Comparison of ENCODE assay signal across 1 cellular context in genomic region chr3:37945407-37945802, GRCh38.
TF ChIP-seq lines count a peak whose summit lies in the region.

No MANE protein-coding gene starts in this region.

TF ChIP-seq in GM23338, 12 proteins besides CTCF, POLR2A, EP300 and RAD21:
- TF ChIP-seq, protein P1, sequence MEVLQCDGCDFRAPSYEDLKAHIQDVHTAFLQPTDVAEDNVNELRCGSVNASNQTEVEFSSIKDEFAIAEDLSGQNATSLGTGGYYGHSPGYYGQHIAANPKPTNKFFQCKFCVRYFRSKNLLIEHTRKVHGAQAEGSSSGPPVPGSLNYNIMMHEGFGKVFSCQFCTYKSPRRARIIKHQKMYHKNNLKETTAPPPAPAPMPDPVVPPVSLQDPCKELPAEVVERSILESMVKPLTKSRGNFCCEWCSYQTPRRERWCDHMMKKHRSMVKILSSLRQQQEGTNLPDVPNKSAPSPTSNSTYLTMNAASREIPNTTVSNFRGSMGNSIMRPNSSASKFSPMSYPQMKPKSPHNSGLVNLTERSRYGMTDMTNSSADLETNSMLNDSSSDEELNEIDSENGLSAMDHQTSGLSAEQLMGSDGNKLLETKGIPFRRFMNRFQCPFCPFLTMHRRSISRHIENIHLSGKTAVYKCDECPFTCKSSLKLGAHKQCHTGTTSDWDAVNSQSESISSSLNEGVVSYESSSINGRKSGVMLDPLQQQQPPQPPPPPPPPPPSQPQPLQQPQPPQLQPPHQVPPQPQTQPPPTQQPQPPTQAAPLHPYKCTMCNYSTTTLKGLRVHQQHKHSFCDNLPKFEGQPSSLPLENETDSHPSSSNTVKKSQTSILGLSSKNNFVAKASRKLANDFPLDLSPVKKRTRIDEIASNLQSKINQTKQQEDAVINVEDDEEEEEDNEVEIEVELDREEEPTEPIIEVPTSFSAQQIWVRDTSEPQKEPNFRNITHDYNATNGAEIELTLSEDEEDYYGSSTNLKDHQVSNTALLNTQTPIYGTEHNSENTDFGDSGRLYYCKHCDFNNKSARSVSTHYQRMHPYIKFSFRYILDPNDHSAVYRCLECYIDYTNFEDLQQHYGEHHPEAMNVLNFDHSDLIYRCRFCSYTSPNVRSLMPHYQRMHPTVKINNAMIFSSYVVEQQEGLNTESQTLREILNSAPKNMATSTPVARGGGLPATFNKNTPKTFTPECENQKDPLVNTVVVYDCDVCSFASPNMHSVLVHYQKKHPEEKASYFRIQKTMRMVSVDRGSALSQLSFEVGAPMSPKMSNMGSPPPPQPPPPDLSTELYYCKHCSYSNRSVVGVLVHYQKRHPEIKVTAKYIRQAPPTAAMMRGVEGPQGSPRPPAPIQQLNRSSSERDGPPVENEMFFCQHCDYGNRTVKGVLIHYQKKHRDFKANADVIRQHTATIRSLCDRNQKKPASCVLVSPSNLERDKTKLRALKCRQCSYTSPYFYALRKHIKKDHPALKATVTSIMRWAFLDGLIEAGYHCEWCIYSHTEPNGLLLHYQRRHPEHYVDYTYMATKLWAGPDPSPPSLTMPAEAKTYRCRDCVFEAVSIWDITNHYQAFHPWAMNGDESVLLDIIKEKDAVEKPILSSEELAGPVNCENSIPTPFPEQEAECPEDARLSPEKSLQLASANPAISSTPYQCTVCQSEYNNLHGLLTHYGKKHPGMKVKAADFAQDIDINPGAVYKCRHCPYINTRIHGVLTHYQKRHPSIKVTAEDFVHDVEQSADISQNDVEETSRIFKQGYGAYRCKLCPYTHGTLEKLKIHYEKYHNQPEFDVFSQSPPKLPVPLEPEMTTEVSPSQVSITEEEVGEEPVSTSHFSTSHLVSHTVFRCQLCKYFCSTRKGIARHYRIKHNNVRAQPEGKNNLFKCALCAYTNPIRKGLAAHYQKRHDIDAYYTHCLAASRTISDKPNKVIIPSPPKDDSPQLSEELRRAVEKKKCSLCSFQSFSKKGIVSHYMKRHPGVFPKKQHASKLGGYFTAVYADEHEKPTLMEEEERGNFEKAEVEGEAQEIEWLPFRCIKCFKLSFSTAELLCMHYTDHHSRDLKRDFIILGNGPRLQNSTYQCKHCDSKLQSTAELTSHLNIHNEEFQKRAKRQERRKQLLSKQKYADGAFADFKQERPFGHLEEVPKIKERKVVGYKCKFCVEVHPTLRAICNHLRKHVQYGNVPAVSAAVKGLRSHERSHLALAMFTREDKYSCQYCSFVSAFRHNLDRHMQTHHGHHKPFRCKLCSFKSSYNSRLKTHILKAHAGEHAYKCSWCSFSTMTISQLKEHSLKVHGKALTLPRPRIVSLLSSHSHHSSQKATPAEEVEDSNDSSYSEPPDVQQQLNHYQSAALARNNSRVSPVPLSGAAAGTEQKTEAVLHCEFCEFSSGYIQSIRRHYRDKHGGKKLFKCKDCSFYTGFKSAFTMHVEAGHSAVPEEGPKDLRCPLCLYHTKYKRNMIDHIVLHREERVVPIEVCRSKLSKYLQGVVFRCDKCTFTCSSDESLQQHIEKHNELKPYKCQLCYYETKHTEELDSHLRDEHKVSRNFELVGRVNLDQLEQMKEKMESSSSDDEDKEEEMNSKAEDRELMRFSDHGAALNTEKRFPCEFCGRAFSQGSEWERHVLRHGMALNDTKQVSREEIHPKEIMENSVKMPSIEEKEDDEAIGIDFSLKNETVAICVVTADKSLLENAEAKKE (CRISPR knock-in tag; IDR thresholded peaks at IDR 0.05), result no peak
- TF ChIP-seq ZNF331 (CRISPR knock-in tag; IDR thresholded peaks at IDR 0.05; ENCODE audit: low read depth) (no peak), CREB1 (CRISPR knock-in tag; IDR thresholded peaks at IDR 0.05; ENCODE audit: low read depth) (no peak), STAT1 (IDR thresholded peaks at IDR 0.05; ENCODE audit: unreplicated experiment) (no peak), ZNF114 (CRISPR knock-in tag; IDR thresholded peaks at IDR 0.05) (no peak), POLR2AphosphoS5 (IDR thresholded peaks at IDR 0.05; ENCODE audit: low read depth) (no peak), JUNB (IDR thresholded peaks at IDR 0.05; ENCODE audit: unreplicated experiment) (no peak), EZH2phosphoT487 (IDR thresholded peaks at IDR 0.05; ENCODE audit: unreplicated experiment) (no peak), EZH2 (IDR thresholded peaks at IDR 0.05; ENCODE audit: low read depth, unreplicated experiment) (no peak), NANOG (IDR thresholded peaks at IDR 0.05; ENCODE audit: borderline replicate concordance) (no peak)
- TF ChIP-seq, protein P2, sequence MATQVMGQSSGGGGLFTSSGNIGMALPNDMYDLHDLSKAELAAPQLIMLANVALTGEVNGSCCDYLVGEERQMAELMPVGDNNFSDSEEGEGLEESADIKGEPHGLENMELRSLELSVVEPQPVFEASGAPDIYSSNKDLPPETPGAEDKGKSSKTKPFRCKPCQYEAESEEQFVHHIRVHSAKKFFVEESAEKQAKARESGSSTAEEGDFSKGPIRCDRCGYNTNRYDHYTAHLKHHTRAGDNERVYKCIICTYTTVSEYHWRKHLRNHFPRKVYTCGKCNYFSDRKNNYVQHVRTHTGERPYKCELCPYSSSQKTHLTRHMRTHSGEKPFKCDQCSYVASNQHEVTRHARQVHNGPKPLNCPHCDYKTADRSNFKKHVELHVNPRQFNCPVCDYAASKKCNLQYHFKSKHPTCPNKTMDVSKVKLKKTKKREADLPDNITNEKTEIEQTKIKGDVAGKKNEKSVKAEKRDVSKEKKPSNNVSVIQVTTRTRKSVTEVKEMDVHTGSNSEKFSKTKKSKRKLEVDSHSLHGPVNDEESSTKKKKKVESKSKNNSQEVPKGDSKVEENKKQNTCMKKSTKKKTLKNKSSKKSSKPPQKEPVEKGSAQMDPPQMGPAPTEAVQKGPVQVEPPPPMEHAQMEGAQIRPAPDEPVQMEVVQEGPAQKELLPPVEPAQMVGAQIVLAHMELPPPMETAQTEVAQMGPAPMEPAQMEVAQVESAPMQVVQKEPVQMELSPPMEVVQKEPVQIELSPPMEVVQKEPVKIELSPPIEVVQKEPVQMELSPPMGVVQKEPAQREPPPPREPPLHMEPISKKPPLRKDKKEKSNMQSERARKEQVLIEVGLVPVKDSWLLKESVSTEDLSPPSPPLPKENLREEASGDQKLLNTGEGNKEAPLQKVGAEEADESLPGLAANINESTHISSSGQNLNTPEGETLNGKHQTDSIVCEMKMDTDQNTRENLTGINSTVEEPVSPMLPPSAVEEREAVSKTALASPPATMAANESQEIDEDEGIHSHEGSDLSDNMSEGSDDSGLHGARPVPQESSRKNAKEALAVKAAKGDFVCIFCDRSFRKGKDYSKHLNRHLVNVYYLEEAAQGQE (IDR thresholded peaks at IDR 0.05; ENCODE audit: unreplicated experiment), result no peak
- TF ChIP-seq, protein P3, sequence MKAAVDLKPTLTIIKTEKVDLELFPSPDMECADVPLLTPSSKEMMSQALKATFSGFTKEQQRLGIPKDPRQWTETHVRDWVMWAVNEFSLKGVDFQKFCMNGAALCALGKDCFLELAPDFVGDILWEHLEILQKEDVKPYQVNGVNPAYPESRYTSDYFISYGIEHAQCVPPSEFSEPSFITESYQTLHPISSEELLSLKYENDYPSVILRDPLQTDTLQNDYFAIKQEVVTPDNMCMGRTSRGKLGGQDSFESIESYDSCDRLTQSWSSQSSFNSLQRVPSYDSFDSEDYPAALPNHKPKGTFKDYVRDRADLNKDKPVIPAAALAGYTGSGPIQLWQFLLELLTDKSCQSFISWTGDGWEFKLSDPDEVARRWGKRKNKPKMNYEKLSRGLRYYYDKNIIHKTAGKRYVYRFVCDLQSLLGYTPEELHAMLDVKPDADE (IDR thresholded peaks at IDR 0.05), result no peak
